8 cellular contexts compared by ENCODE assay signal in genomic region chr16:1990336-1991134, GRCh38. TPM values are rescaled to one million over a fixed set of nuclear protein-coding genes. Genes with fewer than 3 reads are reported as not detected.
A peak's percentile ranks its signal among the peaks of the same experiment; 100 is the strongest.
DNase-seq lines count a peak whose midpoint lies in the region; ATAC-seq, FAIRE-seq and TF ChIP-seq lines count a peak whose summit lies in the region.

No MANE protein-coding gene starts in this region.

- H3K27ac Mint-ChIP-seq in Calu3 (ENCODE audit: unreplicated experiment) (no peak overlapping the region), immature natural killer cell (peak overlapping the region; percentile 73 to 93 (median 90))
- peak overlapping the region; percentile 76 for H3K27ac Mint-ChIP-seq in activated T-cell treated with anti-CD3 and anti-CD28 coated beads, Interleukin-2, amount 50 U/mL, for 24 hours

- DNase-seq in Calu3 (peak; percentile 61), immature natural killer cell (peak; percentile 44 to 53 (median 51)), urothelium cell line (ENCODE audit: low spot score) (peak; percentile 65), frontal cortex (ENCODE audit: low spot score in 2 of 2) (no peak), NK-92 (lab: John Stamatoyannopoulos, UW; ENCODE audit: unreplicated experiment) (no peak)
- peak; percentile 57 for DNase-seq in activated T-cell treated with anti-CD3 and anti-CD28 coated beads, Interleukin-2, amount 50 U/mL, for 24 hours

- H3K27me3 Mint-ChIP-seq in Calu3 (ENCODE audit: unreplicated experiment) = no peaks in the 10 kb centered on the region
- peaks cover 29% of the 10 kb centered on the region for H3K27me3 Mint-ChIP-seq in activated T-cell treated with anti-CD3 and anti-CD28 coated beads, Interleukin-2, amount 50 U/mL, for 24 hours
- H3K27me3 Mint-ChIP-seq in immature natural killer cell (ENCODE audit: low read depth in 3 of 3) = peaks cover 12 to 19% (median 18%) of the 10 kb centered on the region in 3 donors

- TF ChIP-seq CTCF in Calu3 (IDR thresholded peaks at IDR 0.05; ENCODE audit: unreplicated experiment) = no peak

- ATAC-seq in HG03097 (IDR thresholded peaks at IDR 0.05; ENCODE audit: low FRiP score, unreplicated experiment) (peak; percentile 1), HG02763 (IDR thresholded peaks at IDR 0.05; ENCODE audit: unreplicated experiment) (no peak)

- H3K9me3 Mint-ChIP-seq in Calu3 (ENCODE audit: low read depth, unreplicated experiment) = no peaks in the 10 kb centered on the region
- H3K9me3 Mint-ChIP-seq in activated T-cell treated with anti-CD3 and anti-CD28 coated beads, Interleukin-2, amount 50 U/mL, for 24 hours = peaks cover 2% of the 10 kb centered on the region
- no peaks in the 10 kb centered on the region for H3K9me3 Mint-ChIP-seq in immature natural killer cell

- CTCF ChIA-PET in Calu3 (lab: Charles Lee) = no interaction called here

- intact Hi-C loops in Calu3 (cut with micrococcal nuclease; ENCODE audit: unreplicated experiment) = no loop called here

- TSS peak; percentile 14 for BruUV-seq in Calu3 (replicated peaks; lab: Mats Ljungman, UMichigan)

- no peak for FAIRE-seq in urothelium cell line (lab: Jason Lieb, UNC)
- FAIRE-seq in frontal cortex (lab: Jason Lieb, UNC) = no peak

- H3K4me3 Mint-ChIP-seq in Calu3 (ENCODE audit: low read depth, unreplicated experiment) (peak overlapping the region; percentile 54), immature natural killer cell (peak overlapping the region; percentile 79 to 85 (median 80))
- peak overlapping the region; percentile 63 for H3K4me3 Mint-ChIP-seq in activated T-cell treated with anti-CD3 and anti-CD28 coated beads, Interleukin-2, amount 50 U/mL, for 24 hours

- H3K36me3 Mint-ChIP-seq in Calu3 (ENCODE audit: insufficient read depth, unreplicated experiment) (peaks cover 47% of the 10 kb centered on the region), immature natural killer cell (no peaks in the 10 kb centered on the region)
- H3K36me3 Mint-ChIP-seq in activated T-cell treated with anti-CD3 and anti-CD28 coated beads, Interleukin-2, amount 50 U/mL, for 24 hours (ENCODE audit: low read depth) = peaks cover 21% of the 10 kb centered on the region

- peaks cover 11% of the 10 kb centered on the region for H3K4me1 Mint-ChIP-seq in Calu3 (ENCODE audit: low read depth, unreplicated experiment)
- H3K4me1 Mint-ChIP-seq in activated T-cell treated with anti-CD3 and anti-CD28 coated beads, Interleukin-2, amount 50 U/mL, for 24 hours (ENCODE audit: low read depth) = peaks cover 27% of the 10 kb centered on the region
- peaks cover 23 to 24% of the 10 kb centered on the region in 2 donors for H3K4me1 Mint-ChIP-seq in immature natural killer cell

RNA-seq across cellular contexts. Expression of gene SYNGR3, which starts 0.8 kb away (rescaled TPM):
- total RNA-seq in Calu3 (2022) (3.6 and 3.8 TPM in 2 replicates), frontal cortex (71.3 TPM)
- polyA plus RNA-seq in immature natural killer cell = 1 to 10 TPM; 4.6 to 6.7 (median 6.4) TPM

RNA-seq across cellular contexts. Expression of gene GFER, which starts 6.5 kb away (rescaled TPM):
- total RNA-seq in Calu3 (2022) (40.8 and 43.5 TPM in 2 replicates), frontal cortex (12.6 TPM)
- 10 to 100 TPM; 38.4 to 52.0 (median 40.7) TPM for polyA plus RNA-seq in immature natural killer cell

RNA-seq across cellular contexts. Expression of gene NOXO1, which starts 9.3 kb away (rescaled TPM):
- total RNA-seq in Calu3 (2022) (10.1 and 11.8 TPM in 2 replicates), frontal cortex (1.2 TPM)
- under 1 TPM in 1 of 3 donors, not detected in 2; 0.17 TPM for polyA plus RNA-seq in immature natural killer cell

RNA-seq across cellular contexts. Expression of gene TBL3, which starts 18.7 kb away (rescaled TPM):
- total RNA-seq in Calu3 (2022) (62.0 and 71.1 TPM in 2 replicates), frontal cortex (11.0 TPM)
- 10 to 100 TPM; 34.4 to 66.1 (median 59.8) TPM for polyA plus RNA-seq in immature natural killer cell

RNA-seq across cellular contexts. Expression of gene ZNF598, which starts 19.1 kb away (rescaled TPM):
- total RNA-seq in Calu3 (2022) = 72.4 and 73.1 TPM in 2 replicates
- polyA plus RNA-seq in immature natural killer cell = 10 to 100 TPM in 1 of 3 donors, 1 to 10 TPM in 2; 1.8 to 10.4 (median 2.9) TPM
- total RNA-seq in frontal cortex = 5.7 TPM

Comparison
In these comparisons a context has a peak if more than half of its experiments do, and no peak if none do; other contexts are left out.
1. DNase-seq: peak in Calu3 (single experiment), activated T-cell treated with anti-CD3 and anti-CD28 coated beads, Interleukin-2, amount 50 U/mL, for 24 hours (single experiment), immature natural killer cell (3 of 3) and urothelium cell line (single experiment); none in frontal cortex (0 of 2) and NK-92 (single experiment).
2. RNA of gene SYNGR3, which starts 0.8 kb away (total RNA-seq): 71.3 TPM in frontal cortex (single experiment); 3.6 to 3.8 TPM in Calu3; every median in the first group is over 10 times any median in the second.
3. Peak in every context shown above with its lines, with median percentiles within 50 percentile points of each other: H3K4me3 Mint-ChIP-seq.